In the genomic region with DNA sequence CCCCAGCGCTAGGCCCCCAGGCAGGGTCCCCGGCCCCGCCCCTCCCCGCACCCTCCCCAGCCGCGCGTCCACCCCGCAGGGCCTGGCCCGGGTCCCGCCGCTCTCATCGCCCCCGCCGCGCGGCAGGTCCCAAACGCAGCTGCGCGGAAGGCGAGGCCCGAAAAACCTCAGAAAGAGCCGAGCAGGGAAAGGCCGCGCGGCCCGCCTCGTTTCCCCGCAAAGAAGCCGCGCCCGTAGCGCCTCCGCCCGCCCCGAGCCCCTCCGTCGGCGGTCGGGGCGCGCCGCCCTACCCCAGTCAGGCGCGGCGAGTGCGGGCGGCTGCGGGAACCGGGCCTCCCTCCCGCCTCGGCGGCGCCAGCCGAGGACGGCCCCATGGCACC, we compare ENCODE assay signal across 8 cellular contexts. TPM values are rescaled to one million over a fixed set of nuclear protein-coding genes. Genes with fewer than 3 reads are reported as not detected.
DNase-seq lines count a peak whose midpoint lies in the region; ATAC-seq and TF ChIP-seq lines count a peak whose summit lies in the region.

No MANE protein-coding gene starts in this region.

- intact Hi-C loops in activated CD4-positive, alpha-beta T cell treated with anti-CD3 and anti-CD28 coated beads for 36 hours (cut with DNase I, micrococcal nuclease), result loop anchor here (1.0 to 5.0 kb wide), 10 partner anchors 23 to 240 kb away; a partner anchor contains a TSS
- intact Hi-C loops in prostate gland (cut with DNase I), result no loop called here

- no peaks in the 10 kb centered on the region for H4K20me1 ChIP-seq in fibroblast of lung (ENCODE audit: control insufficient read depth, extremely low read depth, insufficient read depth, low read length)

- peak overlapping the region; percentile 72 for H3K4me3 Mint-ChIP-seq in activated CD4-positive, alpha-beta T cell treated with anti-CD3 and anti-CD28 coated beads for 36 hours

- H3K27me3 Mint-ChIP-seq in activated CD4-positive, alpha-beta T cell treated with anti-CD3 and anti-CD28 coated beads for 36 hours, result no peaks in the 10 kb centered on the region

- H3K4me1 ChIP-seq in SJSA1 (replicated peaks), result peaks cover 7% of the 10 kb centered on the region
- H3K4me1 ChIP-seq in fibroblast of lung (ENCODE audit: control insufficient read depth, extremely low read depth, insufficient read depth, low read length), result no peaks in the 10 kb centered on the region
- H3K4me1 ChIP-seq in prostate gland (replicated peaks), result no peaks in the 10 kb centered on the region

- no peak overlapping the region for H2AFZ ChIP-seq in fibroblast of lung (ENCODE audit: low read length)

- H3K36me3 ChIP-seq in SJSA1 (peaks cover 44% of the 10 kb centered on the region), fibroblast of lung (ENCODE audit: control insufficient read depth, insufficient read depth, low read length) (no peaks in the 10 kb centered on the region), prostate gland (no peaks in the 10 kb centered on the region)

- peak overlapping the region; percentile 13 for H3K4me2 ChIP-seq in fibroblast of lung (ENCODE audit: extremely low read depth, insufficient read depth, low read length)

- TF ChIP-seq CTCF in fibroblast of lung (conservative IDR thresholded peaks at IDR 0.05 in 1 of 2, IDR thresholded peaks at IDR 0.05 in 1 of 2; ENCODE audit: low read depth in 1 of 2, low read length in 2 of 2) (no peak), prostate gland (IDR thresholded peaks at IDR 0.05) (no peak)

- H3K9ac ChIP-seq in fibroblast of lung (ENCODE audit: insufficient read depth, low read length), result peak overlapping the region; percentile 75

- peaks cover 7% of the 10 kb centered on the region; the same call in 1 of the 2 replicates for H3K9me3 ChIP-seq in SJSA1 (replicated peaks)
- no peaks in the 10 kb centered on the region for H3K9me3 ChIP-seq in fibroblast of lung (ENCODE audit: control insufficient read depth, insufficient read depth, low read depth, low read length)
- no peaks in the 10 kb centered on the region for H3K9me3 ChIP-seq in prostate gland

- H3K79me2 ChIP-seq in fibroblast of lung (ENCODE audit: control insufficient read depth, insufficient read depth, low read length), result peaks cover 24% of the 10 kb centered on the region

- H3K4me1 Mint-ChIP-seq in activated CD4-positive, alpha-beta T cell treated with anti-CD3 and anti-CD28 coated beads for 36 hours, result peaks cover 19% of the 10 kb centered on the region

- H3K27ac ChIP-seq in SJSA1 (peak overlapping the region; percentile 93), fibroblast of lung (ENCODE audit: insufficient read depth, low read length) (peak overlapping the region; percentile 61), prostate gland (peak overlapping the region; percentile 58 to 65)

- no peak for DNase-seq in activated CD4-positive, alpha-beta T cell treated with anti-CD3 and anti-CD28 coated beads for 36 hours
- DNase-seq in activated CD4-positive, alpha-beta T cell treated with anti-CD3 and anti-CD28 coated beads for 1 hour, result no peak
- DNase-seq in SJSA1 (ENCODE audit: low read depth in 1 of 2, low spot score in 2 of 2) (no peak), fibroblast of lung (ENCODE audit: low read depth in 2 of 2) (peak in 1 of 2 donors; percentile 24), prostate gland (ENCODE audit: low spot score) (no peak), GDM1 (lab: John Stamatoyannopoulos, UW) (no peak), activated gamma-delta T cell (lab: John Stamatoyannopoulos, UW) (no peak)

- peaks cover 18% of the 10 kb centered on the region for H3K36me3 Mint-ChIP-seq in activated CD4-positive, alpha-beta T cell treated with anti-CD3 and anti-CD28 coated beads for 36 hours (ENCODE audit: low read depth)

- H3K4me3 ChIP-seq in SJSA1, result peak overlapping the region; percentile 99
- peak overlapping the region; percentile 22 to 71 (median 50) for H3K4me3 ChIP-seq in fibroblast of lung (replicated peaks in 1 of 4; ENCODE audit: control extremely low read depth in 1 of 4, insufficient read depth in 1 of 4, low read depth in 3 of 4, low read length in 4 of 4)
- H3K4me3 ChIP-seq in prostate gland, result peak overlapping the region; percentile 68 to 74

- no peak for TF ChIP-seq POLR2A in prostate gland (IDR thresholded peaks at IDR 0.05)

- WGBS in prostate gland, result 0% methylated on average over 28 of the region's 55 CpGs

- no peaks in the 10 kb centered on the region for H3K9me3 Mint-ChIP-seq in activated CD4-positive, alpha-beta T cell treated with anti-CD3 and anti-CD28 coated beads for 36 hours (ENCODE audit: low read depth)

- H3K27ac Mint-ChIP-seq in activated CD4-positive, alpha-beta T cell treated with anti-CD3 and anti-CD28 coated beads for 36 hours, result peak overlapping the region; percentile 55

- POLR2A ChIA-PET in activated CD4-positive, alpha-beta T cell treated with anti-CD3 and anti-CD28 coated beads for 36 hours (lab: Charles Lee), result no interaction called here

- CTCF ChIA-PET in activated CD4-positive, alpha-beta T cell treated with anti-CD3 and anti-CD28 coated beads for 36 hours (lab: Charles Lee), result no interaction called here

- peak; percentile 8 for ATAC-seq in activated CD4-positive, alpha-beta T cell treated with anti-CD3 and anti-CD28 coated beads for 36 hours
- ATAC-seq in HG02763 (IDR thresholded peaks at IDR 0.05; ENCODE audit: unreplicated experiment), result peak; percentile 17

- H3K27me3 ChIP-seq in SJSA1 (replicated peaks) (no peaks in the 10 kb centered on the region), fibroblast of lung (ENCODE audit: control insufficient read depth, insufficient read depth, low read length) (no peaks in the 10 kb centered on the region), prostate gland (replicated peaks; ENCODE audit: insufficient read depth) (no peaks in the 10 kb centered on the region)

RNA-seq across cellular contexts. Expression of a gene that starts 0.3 kb away (rescaled TPM):
- total RNA-seq in activated CD4-positive, alpha-beta T cell treated with anti-CD3 and anti-CD28 coated beads for 36 hours, result 100 to 1,000 TPM; 121 to 124 TPM
- total RNA-seq in SJSA1 (2014; rRNA removed; shearing (Covaris generic)), result 17.4 and 32.8 TPM in 2 replicates
- total RNA-seq in fibroblast of lung (9.0 and 9.6 TPM in 2 replicates), prostate gland (10 to 100 TPM; 41.8 to 65.4 TPM)
- polyA plus RNA-seq in fibroblast of lung, result 6.2 and 13.4 TPM in 2 replicates
- 6.7 and 17.3 TPM in 2 replicates for polyA plus RNA-seq in fibroblast of lung (2012)
- 55.5 and 96.7 TPM in 2 replicates for polyA minus RNA-seq in fibroblast of lung (ENCODE audit: low replicate concordance)

RNA-seq across cellular contexts. Expression of a gene that starts 0.6 kb away (rescaled TPM):
- 10 to 100 TPM; 12.2 to 14.3 TPM for total RNA-seq in activated CD4-positive, alpha-beta T cell treated with anti-CD3 and anti-CD28 coated beads for 36 hours
- 105 and 109 TPM in 2 replicates for total RNA-seq in SJSA1 (2014; rRNA removed; shearing (Covaris generic))
- total RNA-seq in fibroblast of lung (10.6 and 11.3 TPM in 2 replicates), prostate gland (100 to 1,000 TPM in 1 of 2 donors, 10 to 100 TPM in 1; 25.7 to 107 TPM)
- polyA plus RNA-seq in fibroblast of lung, result 14.5 and 15.4 TPM in 2 replicates
- polyA plus RNA-seq in fibroblast of lung (2012), result 21.2 and 26.1 TPM in 2 replicates
- 10.0 and 41.0 TPM in 2 replicates for polyA minus RNA-seq in fibroblast of lung (ENCODE audit: low replicate concordance)

RNA-seq across cellular contexts. Expression of a gene that starts 23.8 kb away (rescaled TPM):
- total RNA-seq in activated CD4-positive, alpha-beta T cell treated with anti-CD3 and anti-CD28 coated beads for 36 hours, result 10 to 100 TPM; 65.6 to 74.0 TPM
- total RNA-seq in SJSA1 (2014; rRNA removed; shearing (Covaris generic)), result 30.8 and 36.5 TPM in 2 replicates
- total RNA-seq in fibroblast of lung, result 27.1 and 27.7 TPM in 2 replicates
- 9.8 and 20.2 TPM in 2 replicates for polyA plus RNA-seq in fibroblast of lung
- polyA plus RNA-seq in fibroblast of lung (2012), result 15.6 and 30.3 TPM in 2 replicates
- polyA minus RNA-seq in fibroblast of lung (ENCODE audit: low replicate concordance), result 28.4 and 75.8 TPM in 2 replicates
- total RNA-seq in prostate gland, result 10 to 100 TPM; 37.4 to 41.4 TPM
